In genomic region chr2:73260338-73260984, GRCh38 we compare ENCODE assay signal across 8 cellular contexts. TPM values are rescaled to one million over a fixed set of nuclear protein-coding genes. Genes with fewer than 3 reads are reported as not detected.
DNase-seq lines count a peak whose midpoint lies in the region; ATAC-seq, FAIRE-seq and TF ChIP-seq lines count a peak whose summit lies in the region.

No MANE protein-coding gene starts in this region.

- no peaks in the 10 kb centered on the region for H3K9me3 Mint-ChIP-seq in activated CD8-positive, alpha-beta memory T cell treated with anti-CD3 and anti-CD28 coated beads, Interleukin-2, amount 10 ng/mL, durations not matched to agents 7 days and 5 days (ENCODE audit: low read depth)
- H3K9me3 Mint-ChIP-seq in effector memory CD8-positive, alpha-beta T cell: no peaks in the 10 kb centered on the region

- FAIRE-seq in frontal cortex (lab: Jason Lieb, UNC): no peak

- CTCF ChIA-PET in activated CD8-positive, alpha-beta memory T cell treated with anti-CD3 and anti-CD28 coated beads, Interleukin-2, amount 10 ng/mL, durations not matched to agents 7 days and 5 days (lab: Charles Lee): interaction anchor here (1.0 kb wide), 2 partner anchors 48 to 83 kb away, joined by 3 read pairs; no protein-coding TSS in a partner anchor

- H3K4me1 Mint-ChIP-seq in activated CD8-positive, alpha-beta memory T cell treated with anti-CD3 and anti-CD28 coated beads, Interleukin-2, amount 10 ng/mL, durations not matched to agents 7 days and 5 days: peaks cover 4% of the 10 kb centered on the region
- H3K4me1 Mint-ChIP-seq in effector memory CD8-positive, alpha-beta T cell (ENCODE audit: low read depth in 2 of 2): peaks cover 3 to 4% of the 10 kb centered on the region in 2 donors

- peaks cover 2% of the 10 kb centered on the region for H3K36me3 Mint-ChIP-seq in activated CD8-positive, alpha-beta memory T cell treated with anti-CD3 and anti-CD28 coated beads, Interleukin-2, amount 10 ng/mL, durations not matched to agents 7 days and 5 days
- peaks cover 8% of the 10 kb centered on the region for H3K36me3 Mint-ChIP-seq in effector memory CD8-positive, alpha-beta T cell (ENCODE audit: insufficient read depth)

- DNase-seq in activated CD8-positive, alpha-beta memory T cell treated with anti-CD3 and anti-CD28 coated beads, Interleukin-2, amount 10 ng/mL, durations not matched to agents 7 days and 5 days: peak; percentile 43
- DNase-seq in activated CD8-positive, alpha-beta memory T cell treated with anti-CD3 and anti-CD28 coated beads, Interleukin-2, amount 50 U/mL, for 48 hours: no peak
- DNase-seq in SK-N-DZ (ENCODE audit: low spot score) (peak; percentile 45), frontal cortex (ENCODE audit: low spot score in 2 of 2) (peak; percentile 63 to 75), retinal pigment epithelial cell (ENCODE audit: low read depth) (no peak), NCI-H1694 (lab: John Stamatoyannopoulos, UW) (no peak)
- DNase-seq in effector memory CD8-positive, alpha-beta T cell: no peak

- peak; percentile 64 for TF ChIP-seq CTCF in retinal pigment epithelial cell (conservative IDR thresholded peaks at IDR 0.05; ENCODE audit: low read depth, low read length)

- H3K27me3 Mint-ChIP-seq in activated CD8-positive, alpha-beta memory T cell treated with anti-CD3 and anti-CD28 coated beads, Interleukin-2, amount 10 ng/mL, durations not matched to agents 7 days and 5 days: no peaks in the 10 kb centered on the region
- H3K27me3 Mint-ChIP-seq in effector memory CD8-positive, alpha-beta T cell: no peaks in the 10 kb centered on the region

- H3K4me3 Mint-ChIP-seq in activated CD8-positive, alpha-beta memory T cell treated with anti-CD3 and anti-CD28 coated beads, Interleukin-2, amount 10 ng/mL, durations not matched to agents 7 days and 5 days: no peak overlapping the region
- no peak overlapping the region for H3K4me3 Mint-ChIP-seq in effector memory CD8-positive, alpha-beta T cell

- no peak for ATAC-seq in activated CD8-positive, alpha-beta memory T cell treated with anti-CD3 and anti-CD28 coated beads, Interleukin-2, amount 10 ng/mL, durations not matched to agents 7 days and 5 days
- no peak for ATAC-seq in effector memory CD8-positive, alpha-beta T cell (replicated peaks)
- ATAC-seq in HG02642 (IDR thresholded peaks at IDR 0.05; ENCODE audit: poor library complexity, unreplicated experiment): no peak

- H3K27ac Mint-ChIP-seq in activated CD8-positive, alpha-beta memory T cell treated with anti-CD3 and anti-CD28 coated beads, Interleukin-2, amount 10 ng/mL, durations not matched to agents 7 days and 5 days: no peak overlapping the region
- H3K27ac Mint-ChIP-seq in effector memory CD8-positive, alpha-beta T cell: no peak overlapping the region

- H3K4me3 ChIP-seq in retinal pigment epithelial cell (ENCODE audit: low read length): no peak overlapping the region

RNA-seq across cellular contexts. Expression of gene FBXO41, which starts 23.8 kb away (rescaled TPM):
- total RNA-seq in activated CD8-positive, alpha-beta memory T cell treated with anti-CD3 and anti-CD28 coated beads, Interleukin-2, amount 10 ng/mL, durations not matched to agents 7 days and 5 days: 10 to 100 TPM; 28.2 to 31.5 TPM
- 4.9 and 6.4 TPM in 2 replicates for polyA plus RNA-seq in SK-N-DZ (2014; cell fraction: cytosol; rRNA removed)
- polyA plus RNA-seq in SK-N-DZ (2014; cell fraction: nucleus; rRNA removed): 18.1 and 35.2 TPM in 2 replicates
- total RNA-seq in frontal cortex: 20.0 TPM

RNA-seq across cellular contexts. Expression of gene CCT7, which starts 26.4 kb away (rescaled TPM):
- total RNA-seq in activated CD8-positive, alpha-beta memory T cell treated with anti-CD3 and anti-CD28 coated beads, Interleukin-2, amount 10 ng/mL, durations not matched to agents 7 days and 5 days: 100 to 1,000 TPM; 362 to 449 TPM
- polyA plus RNA-seq in SK-N-DZ (2014; cell fraction: cytosol; rRNA removed): 728 and 916 TPM in 2 replicates
- 240 and 336 TPM in 2 replicates for polyA plus RNA-seq in SK-N-DZ (2014; cell fraction: nucleus; rRNA removed)
- total RNA-seq in frontal cortex: 214 TPM

RNA-seq across cellular contexts. Expression of gene PRADC1, which starts 27.4 kb away (rescaled TPM):
- 10 to 100 TPM; 13.7 to 14.7 TPM for total RNA-seq in activated CD8-positive, alpha-beta memory T cell treated with anti-CD3 and anti-CD28 coated beads, Interleukin-2, amount 10 ng/mL, durations not matched to agents 7 days and 5 days
- 40.5 and 45.2 TPM in 2 replicates for polyA plus RNA-seq in SK-N-DZ (2014; cell fraction: cytosol; rRNA removed)
- 33.6 and 43.1 TPM in 2 replicates for polyA plus RNA-seq in SK-N-DZ (2014; cell fraction: nucleus; rRNA removed)
- 7.3 TPM for total RNA-seq in frontal cortex

RNA-seq across cellular contexts. Expression of gene EGR4, which starts 32.9 kb away (rescaled TPM):
- total RNA-seq in activated CD8-positive, alpha-beta memory T cell treated with anti-CD3 and anti-CD28 coated beads, Interleukin-2, amount 10 ng/mL, durations not matched to agents 7 days and 5 days: under 1 TPM; 0.09 to 0.15 TPM
- not detected in 2 replicates for polyA plus RNA-seq in SK-N-DZ (2014; cell fraction: cytosol; rRNA removed)
- not detected in 2 replicates for polyA plus RNA-seq in SK-N-DZ (2014; cell fraction: nucleus; rRNA removed)
- not detected for total RNA-seq in frontal cortex

RNA-seq across cellular contexts. Expression of gene SMYD5, which starts 46.4 kb away (rescaled TPM):
- 10 to 100 TPM; 17.0 to 26.8 TPM for total RNA-seq in activated CD8-positive, alpha-beta memory T cell treated with anti-CD3 and anti-CD28 coated beads, Interleukin-2, amount 10 ng/mL, durations not matched to agents 7 days and 5 days
- polyA plus RNA-seq in SK-N-DZ (2014; cell fraction: cytosol; rRNA removed): 34.7 and 39.5 TPM in 2 replicates
- polyA plus RNA-seq in SK-N-DZ (2014; cell fraction: nucleus; rRNA removed): 48.3 and 75.5 TPM in 2 replicates
- 19.6 TPM for total RNA-seq in frontal cortex

Comparison
In these comparisons a context has a peak if more than half of its experiments do, and no peak if none do; other contexts are left out.
1. DNase-seq: peak in activated CD8-positive, alpha-beta memory T cell treated with anti-CD3 and anti-CD28 coated beads, Interleukin-2, amount 10 ng/mL, durations not matched to agents 7 days and 5 days (single experiment), SK-N-DZ (single experiment) and frontal cortex (2 of 2); none in activated CD8-positive, alpha-beta memory T cell treated with anti-CD3 and anti-CD28 coated beads, Interleukin-2, amount 50 U/mL, for 48 hours (single experiment), retinal pigment epithelial cell (single experiment), effector memory CD8-positive, alpha-beta T cell (0 of 3) and NCI-H1694 (single experiment).